ENCODE assay signal across 8 cellular contexts in genomic region chr20:38649275-38649891, GRCh38. TPM values are rescaled to one million over a fixed set of nuclear protein-coding genes. Genes with fewer than 3 reads are reported as not detected.
A peak's percentile ranks its signal among the peaks of the same experiment; 100 is the strongest.
DNase-seq lines count a peak whose midpoint lies in the region; ATAC-seq and TF ChIP-seq lines count a peak whose summit lies in the region.

No MANE protein-coding gene starts in this region.

- DNase-seq in SHP77 (lab: John Stamatoyannopoulos, UW) (peak; percentile 21 to 24), SHP77 treated with DMSO at 0.1 percent for 48 hours (lab: John Stamatoyannopoulos, UW) (no peak), NCI-H146 treated with DMSO at 0.1 percent for 48 hours (lab: John Stamatoyannopoulos, UW; ENCODE audit: unreplicated experiment) (peak; percentile 28), astrocyte of the spinal cord (ENCODE audit: low read depth, low spot score) (no peak), myocyte (ENCODE audit: low read depth) (peak; percentile 77), transverse colon (no peak), esophagus squamous epithelium (lab: John Stamatoyannopoulos, UW) (no peak)

- H3K4me1 ChIP-seq in transverse colon (peaks cover 0 to 9% (median 7%) of the 10 kb centered on the region in 4 donors), esophagus squamous epithelium (peaks cover 0 to 12% (median 8%) of the 10 kb centered on the region in 3 donors)

- no peak for ATAC-seq in GM19467 (IDR thresholded peaks at IDR 0.05; ENCODE audit: unreplicated experiment)

- in situ Hi-C loops in astrocyte of the spinal cord (cut with HindIII; ENCODE audit: low sequenced_read_pairs) (no loop called here), transverse colon (cut with MboI; ENCODE audit: low pct_ligation_motif_present in 1 of 4, low pct_unique_long_range_greater_than_20kb in 1 of 4, low sequenced_read_pairs in 3 of 4) (loop anchor here in 3 of 4 donors (10.0 to 25.0 kb wide), 5 partner anchors 95 to 388 kb away; partner anchors contain the start of gene ACTR5 (in 1 of the 3))

- 33 to 49% methylated on average over 3 to 10 of the region's 10 CpGs for WGBS in transverse colon (ENCODE audit: low coverage in 1 of 2), 2 donors
- 23 to 26% methylated on average over 5 to 10 of the region's 10 CpGs for WGBS in esophagus squamous epithelium, 2 donors

- H3K9me3 ChIP-seq in transverse colon (no peaks in the 10 kb centered on the region), esophagus squamous epithelium (no peaks in the 10 kb centered on the region)

- intact Hi-C loops in transverse colon (cut with DNase I; ENCODE audit: low total_unique reads) = loop anchor here (5.0 to 10.0 kb wide), 2 partner anchors 108 to 245 kb away; no protein-coding TSS in a partner anchor
- intact Hi-C loops in esophagus squamous epithelium (cut with DNase I) = loop anchor here (5.0 to 10.0 kb wide), 2 partner anchors 248 to 405 kb away; no protein-coding TSS in a partner anchor

- TF ChIP-seq EP300 in transverse colon (IDR thresholded peaks at IDR 0.05; ENCODE audit: low read depth) = no peak

- TF ChIP-seq CTCF in astrocyte of the spinal cord (IDR thresholded peaks at IDR 0.05; ENCODE audit: low read depth, low read length) = peak; percentile 59
- TF ChIP-seq CTCF in transverse colon (IDR thresholded peaks at IDR 0.05) = no peak
- peak in 2 of 6 experiments; percentile 8 to 30 for TF ChIP-seq CTCF in esophagus squamous epithelium (IDR thresholded peaks at IDR 0.05)

- no peak overlapping the region for H3K27ac ChIP-seq in transverse colon
- no peak overlapping the region for H3K27ac ChIP-seq in esophagus squamous epithelium

- H3K36me3 ChIP-seq in transverse colon (no peaks in the 10 kb centered on the region), esophagus squamous epithelium (peaks cover 0 to 5% (median 0%) of the 10 kb centered on the region in 3 donors)

- no peak overlapping the region for H3K4me3 ChIP-seq in astrocyte of the spinal cord (ENCODE audit: low read depth, low read length)
- no peak overlapping the region for H3K4me3 ChIP-seq in transverse colon
- no peak overlapping the region for H3K4me3 ChIP-seq in esophagus squamous epithelium

- TF ChIP-seq POLR2A in transverse colon (IDR thresholded peaks at IDR 0.05) (no peak), esophagus squamous epithelium (IDR thresholded peaks at IDR 0.05) (no peak)

- H3K27me3 ChIP-seq in transverse colon (peaks cover 65% of the 10 kb centered on the region), esophagus squamous epithelium (peaks cover 0 to 97% (median 3%) of the 10 kb centered on the region in 4 donors)

RNA-seq across cellular contexts. Expression of gene ARHGAP40, which starts 47.8 kb away (rescaled TPM):
- total RNA-seq in myocyte = not detected in 2 replicates
- not detected for polyA plus RNA-seq in myocyte (2012)
- not detected for total RNA-seq in transverse colon
- 10 to 100 TPM in 3 of 4 donors, 1 to 10 TPM in 1; 4.7 to 14.8 (median 12.4) TPM for total RNA-seq in esophagus squamous epithelium

Comparison
In these comparisons a context has a peak if more than half of its experiments do, and no peak if none do; other contexts are left out.
1. DNase-seq: peak in SHP77 (2 of 2), NCI-H146 treated with DMSO at 0.1 percent for 48 hours (single experiment) and myocyte (single experiment); none in SHP77 treated with DMSO at 0.1 percent for 48 hours (single experiment), astrocyte of the spinal cord (single experiment), transverse colon (single experiment) and esophagus squamous epithelium (single experiment).